Comparison of ENCODE assay signal across 23 cellular contexts in genomic region chr5:102226321-102226720, GRCh38.
"Had no signal": no experiment of that assay in that cellular context is flagged by ENCODE, and none has a peak within 500 bp of the region (broad histone marks: within the 10 kb centered on the region; RNA-seq: fewer than 3 reads in every experiment).

No MANE protein-coding gene starts in this region.

- H3K27ac ChIP-seq: PC-9, Peyer's patch, SJSA1, SK-N-MC had no signal

- H3K4me3 ChIP-seq: MG63, PC-9, Peyer's patch, SJSA1, SK-N-MC had no signal

- ATAC-seq: HepG2, Right ventricle myocardium inferior had no signal

- H3K27me3 ChIP-seq: MG63, Peyer's patch, SJSA1 had no signal

- H3K4me1 ChIP-seq: Peyer's patch, SJSA1 had no signal

- H3K36me3 ChIP-seq: MG63, Peyer's patch, SJSA1 had no signal

- H3K4me2 ChIP-seq: PC-9 had no signal

- DNase-seq: IMR-90, Karpas-422, KG1, MG63, NCI-H1092, NCI-H1105 treated with DMSO at 0.1 percent for 48 hours, NCI-H1417 treated with DMSO at 0.1 percent for 48 hours, NCI-H146, NCI-H1694 treated with DMSO at 0.1 percent for 48 hours, NCI-H1930, NCI-H2081, NCI-H2107, NCI-H2227 treated with DMSO at 0.1 percent for 48 hours, NCI-H524, NCI-H526 treated with DMSO at 0.1 percent for 48 hours, NCI-H748 treated with DMSO at 0.1 percent for 48 hours, Peyer's patch, SHP77 treated with DMSO at 0.1 percent for 48 hours had no signal
